Comparison of ENCODE assay signal across 13 cellular contexts in the genomic region with DNA sequence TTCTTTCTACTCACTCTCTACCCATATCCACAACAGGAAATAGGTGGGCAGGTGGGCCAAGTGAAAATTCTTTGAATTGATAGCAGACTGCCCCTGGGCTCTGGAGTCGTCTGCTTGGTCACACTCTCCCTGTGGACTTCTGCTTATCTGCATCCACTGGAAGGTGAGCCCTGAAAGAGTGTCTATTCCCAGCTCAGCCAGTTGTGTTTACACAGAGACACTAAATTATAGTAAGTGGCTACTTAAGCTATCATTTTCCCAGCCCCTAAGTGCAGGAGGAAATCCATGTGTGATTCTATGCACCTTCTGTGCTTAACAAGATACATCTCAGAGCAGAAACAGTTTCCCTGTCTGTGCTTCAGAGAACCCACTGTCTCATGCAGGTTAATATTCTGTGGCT.
DNase-seq lines count a peak whose midpoint lies in the region; FAIRE-seq and TF ChIP-seq lines count a peak whose summit lies in the region.
"Had no signal": no experiment of that assay in that cellular context is flagged by ENCODE, and none has a peak within 500 bp of the region (broad histone marks: within the 10 kb centered on the region; RNA-seq: fewer than 3 reads in every experiment).

No MANE protein-coding gene starts in this region.

- FAIRE-seq in islet of Langerhans (lab: Jason Lieb, UNC) = peak; percentile 87
- FAIRE-seq: TTC549 had no signal

- H3K27me3 ChIP-seq in smooth muscle cell (ENCODE audit: low read depth) = no peaks in the 10 kb centered on the region
- H3K27me3 ChIP-seq: uterus had no signal

- DNase-seq in COLO668 (lab: John Stamatoyannopoulos, UW; ENCODE audit: unreplicated experiment) (peak; percentile 49), NCI-H1436 (lab: John Stamatoyannopoulos, UW) (peak; percentile 70), NCI-H524 (lab: John Stamatoyannopoulos, UW) (peak; percentile 14 to 67), smooth muscle cell (lab: John Stamatoyannopoulos, UW; ENCODE audit: unreplicated experiment) (no peak), A172 (ENCODE audit: low spot score) (no peak), pons (ENCODE audit: low spot score) (no peak), cerebellum (ENCODE audit: low spot score) (no peak)
- DNase-seq: activated CD4-positive, alpha-beta T cell treated with anti-CD3 and anti-CD28 coated beads, Interleukin-2, amount 50 U/mL, for 48 hours; amniotic stem cell; left ventricle myocardium superior; uterus had no signal

- H3F3A ChIP-seq in smooth muscle cell (ENCODE audit: low read depth) = no peaks in the 10 kb centered on the region

- H3K4me2 ChIP-seq in smooth muscle cell = no peak overlapping the region

- no peaks in the 10 kb centered on the region for H3K79me2 ChIP-seq in smooth muscle cell (ENCODE audit: low read depth)

- no peaks in the 10 kb centered on the region for H3K36me3 ChIP-seq in smooth muscle cell (ENCODE audit: low read depth)
- H3K36me3 ChIP-seq: uterus had no signal

- H4K20me1 ChIP-seq in smooth muscle cell (ENCODE audit: low read depth) = no peaks in the 10 kb centered on the region

- H3K4me3 ChIP-seq in smooth muscle cell = no peak overlapping the region
- H3K4me3 ChIP-seq: uterus had no signal

- no peak overlapping the region for H3K9ac ChIP-seq in smooth muscle cell (ENCODE audit: low read depth)

- no peaks in the 10 kb centered on the region for H3K9me3 ChIP-seq in smooth muscle cell (replicated peaks; ENCODE audit: low read depth)
- H3K9me3 ChIP-seq: uterus had no signal

- no peak for TF ChIP-seq CTCF in smooth muscle cell (IDR thresholded peaks at IDR 0.05; ENCODE audit: borderline replicate concordance, insufficient read depth, poor library complexity, severe bottlenecking)

- H3K27ac ChIP-seq in smooth muscle cell (ENCODE audit: low read depth) = no peak overlapping the region
- H3K27ac ChIP-seq: uterus had no signal

- H2AFZ ChIP-seq in smooth muscle cell (ENCODE audit: low read depth) = no peak overlapping the region

- 28% methylated on average over 1 of the region's 1 CpG for WGBS in smooth muscle cell (ENCODE audit: low lambda C conversion rate)

- peaks cover 15% of the 10 kb centered on the region for H3K4me1 ChIP-seq in smooth muscle cell (ENCODE audit: low read depth)
- H3K4me1 ChIP-seq: uterus had no signal

Comparison
In these comparisons a context has a peak if more than half of its experiments do, and no peak if none do; other contexts are left out.
1. DNase-seq: peak in COLO668 (single experiment), NCI-H1436 (single experiment) and NCI-H524 (2 of 2); none in smooth muscle cell (single experiment), A172 (single experiment), pons (single experiment) and cerebellum (single experiment).